8 cellular contexts compared by ENCODE assay signal in genomic region chr4:6134612-6135220, GRCh38.
DNase-seq lines count a peak whose midpoint lies in the region; ATAC-seq and TF ChIP-seq lines count a peak whose summit lies in the region.

No MANE protein-coding gene starts in this region.

- CTCF ChIA-PET in MCF 10A (lab: Yijun Ruan, JAX), result interaction anchor here (0.6 kb wide), 1 partner anchor 27 kb away, joined by 3 read pairs; no protein-coding TSS in a partner anchor

- no peaks in the 10 kb centered on the region for H3K9me3 ChIP-seq in breast epithelium

- no peak overlapping the region for H3K27ac ChIP-seq in breast epithelium

- TF ChIP-seq POLR2A in breast epithelium (IDR thresholded peaks at IDR 0.05) (no peak), GM18505 (IDR thresholded peaks at IDR 0.05; ENCODE audit: borderline replicate concordance, extremely low read depth, insufficient read depth, insufficient read length) (no peak)

- no peaks in the 10 kb centered on the region for H3K36me3 Mint-ChIP-seq in MCF 10A (ENCODE audit: insufficient read depth, unreplicated experiment)

- peaks cover 47% of the 10 kb centered on the region for H3K9me3 Mint-ChIP-seq in MCF 10A (ENCODE audit: unreplicated experiment)

- POLR2A ChIA-PET in MCF 10A (lab: Yijun Ruan, JAX), result no interaction called here

- H3K27ac Mint-ChIP-seq in MCF 10A (ENCODE audit: low read depth, unreplicated experiment), result no peak overlapping the region

- no peaks in the 10 kb centered on the region for H3K4me1 ChIP-seq in breast epithelium

- DNase-seq in MCF 10A (ENCODE audit: unreplicated experiment), result peak; percentile 28
- DNase-seq in breast epithelium (ENCODE audit: low spot score in 2 of 2), result no peak
- DNase-seq in T-helper 9 cell, result peak; percentile 14
- DNase-seq in medulla oblongata (ENCODE audit: extremely low spot score), result peak; percentile 59
- DNase-seq in NCI-H1092 treated with DMSO at 0.1 percent for 48 hours (lab: John Stamatoyannopoulos, UW), result no peak
- no peak for DNase-seq in COLO829 (ENCODE audit: low spot score)

- H3K36me3 ChIP-seq in breast epithelium, result no peaks in the 10 kb centered on the region

- H3K4me3 Mint-ChIP-seq in MCF 10A (ENCODE audit: unreplicated experiment), result no peak overlapping the region

- ATAC-seq in HG03095 (IDR thresholded peaks at IDR 0.05; ENCODE audit: unreplicated experiment) (peak; percentile 78), GM18505 (IDR thresholded peaks at IDR 0.05; ENCODE audit: unreplicated experiment) (no peak)

- no TSS peak for BruUV-seq in MCF 10A (replicated peaks; lab: Mats Ljungman, UMichigan)

- no peak overlapping the region for H3K4me3 ChIP-seq in breast epithelium

- intact Hi-C loops in MCF 10A (cut with micrococcal nuclease), result no loop called here
- intact Hi-C loops in breast epithelium (cut with DNase I; ENCODE audit: low total_unique reads), result no loop called here

- TF ChIP-seq CTCF in MCF 10A (IDR thresholded peaks at IDR 0.05; ENCODE audit: unreplicated experiment), result no peak
- TF ChIP-seq CTCF in breast epithelium (IDR thresholded peaks at IDR 0.05), result no peak

- H3K4me1 Mint-ChIP-seq in MCF 10A (ENCODE audit: insufficient read depth, unreplicated experiment), result no peaks in the 10 kb centered on the region

- H3K27me3 Mint-ChIP-seq in MCF 10A (ENCODE audit: insufficient read depth, unreplicated experiment), result no peaks in the 10 kb centered on the region

- no peaks in the 10 kb centered on the region for H3K27me3 ChIP-seq in breast epithelium

Comparison
In these comparisons a context has a peak if more than half of its experiments do, and no peak if none do; other contexts are left out.
1. DNase-seq: peak in MCF 10A (single experiment), T-helper 9 cell (single experiment) and medulla oblongata (single experiment); none in breast epithelium (0 of 2), NCI-H1092 treated with DMSO at 0.1 percent for 48 hours (single experiment) and COLO829 (single experiment).